In the genomic region with DNA sequence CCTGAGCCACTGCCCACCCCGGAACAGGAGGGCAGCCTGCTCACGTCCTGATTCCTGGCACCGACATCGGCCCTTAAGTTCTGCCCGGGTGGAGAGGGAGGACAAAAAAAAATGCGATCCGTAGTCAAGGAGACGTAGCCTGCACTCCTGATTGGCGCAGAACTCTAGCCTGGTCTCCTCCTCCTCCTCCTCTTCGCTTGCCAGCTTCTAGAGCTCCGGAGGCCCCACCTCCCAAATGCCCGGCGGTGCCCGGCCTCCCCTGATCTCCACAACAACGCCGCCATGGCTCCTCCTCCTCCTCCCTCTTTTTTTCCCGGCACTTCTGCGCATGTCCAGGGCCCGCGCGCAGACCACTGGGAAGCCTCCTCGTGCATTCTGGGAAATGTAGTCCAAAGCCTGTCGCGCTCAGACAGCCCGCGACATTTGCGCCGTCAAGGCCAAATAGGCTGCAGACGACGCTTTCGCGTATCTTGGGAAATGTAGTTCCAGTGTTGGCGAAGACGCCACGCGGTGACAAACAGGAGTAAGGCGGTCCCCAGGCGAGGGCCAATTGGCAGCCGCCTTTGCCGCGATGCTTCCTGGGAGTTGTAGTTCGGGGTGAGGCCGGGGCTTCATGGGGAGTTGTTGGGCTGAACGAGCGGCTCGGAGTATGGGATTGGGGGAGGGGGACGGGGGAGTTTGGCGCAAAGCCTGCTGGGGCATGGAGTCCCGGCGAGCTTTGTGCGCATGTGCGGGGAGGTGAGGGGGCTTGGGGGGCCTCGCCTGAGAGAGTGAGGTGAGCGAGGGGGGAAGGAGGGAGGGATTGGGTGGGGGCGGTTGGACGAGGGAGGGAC, we compare ENCODE assay signal across 8 cellular contexts. TPM values are rescaled to one million over a fixed set of nuclear protein-coding genes. Genes with fewer than 3 reads are reported as not detected.
DNase-seq lines count a peak whose midpoint lies in the region; ATAC-seq and TF ChIP-seq lines count a peak whose summit lies in the region.

Gene ZNF444 (plus strand): TSS at position 705 of the 833 bp plus-strand sequence. CDS start 5,625 bp downstream, outside the sequence.

- H3K4me1 ChIP-seq in left ventricle myocardium inferior = peaks cover 23% of the 10 kb centered on the region
- H3K4me1 ChIP-seq in urinary bladder (ENCODE audit: insufficient read depth) = no peaks in the 10 kb centered on the region

- peaks cover 2% of the 10 kb centered on the region for H3K36me3 Mint-ChIP-seq in progenitor cell of endocrine pancreas (ENCODE audit: insufficient read depth)

- H3K27me3 Mint-ChIP-seq in progenitor cell of endocrine pancreas = no peaks in the 10 kb centered on the region

- peak within 1 kb of the TSS; percentile 76 for H3K27ac ChIP-seq in angular gyrus (ENCODE audit: low read depth, low read length)
- peak within 1 kb of the TSS; percentile 91 for H3K27ac ChIP-seq in left ventricle myocardium inferior (replicated peaks)
- H3K27ac ChIP-seq in urinary bladder (ENCODE audit: low read depth) = peak within 1 kb of the TSS; percentile 87

- H3K9me3 Mint-ChIP-seq in progenitor cell of endocrine pancreas (ENCODE audit: low read depth) = no peaks in the 10 kb centered on the region

- TF ChIP-seq POLR2A in GM15510 (IDR thresholded peaks at IDR 0.05; ENCODE audit: borderline replicate concordance, extremely low read depth, insufficient read length) = peak; percentile 65

- intact Hi-C loops in left ventricle myocardium inferior (cut with micrococcal nuclease) = no loop called here

- peaks cover 40% of the 10 kb centered on the region for H3K4me1 Mint-ChIP-seq in progenitor cell of endocrine pancreas (ENCODE audit: low read depth)

- no peaks in the 10 kb centered on the region for H3K9me3 ChIP-seq in left ventricle myocardium inferior (replicated peaks)

- no peaks in the 10 kb centered on the region for H3K27me3 ChIP-seq in left ventricle myocardium inferior (ENCODE audit: low read depth)

- DNase-seq in NCI-H1694 treated with DMSO at 0.1 percent for 48 hours (lab: John Stamatoyannopoulos, UW) (peak; percentile 99), T-helper 2 cell (peak; percentile 94 to 100 (median 99)), left ventricle myocardium inferior (peak; percentile 98), progenitor cell of endocrine pancreas (ENCODE audit: low spot score, unreplicated experiment) (peak; percentile 98)

- WGBS in urinary bladder = under 1% methylated on average over 56 of the region's 56 CpGs

- H3K36me3 ChIP-seq in left ventricle myocardium inferior (no peaks in the 10 kb centered on the region), urinary bladder (ENCODE audit: insufficient read depth) (no peaks in the 10 kb centered on the region)

- peak within 1 kb of the TSS; percentile 83 for H3K4me3 Mint-ChIP-seq in progenitor cell of endocrine pancreas (ENCODE audit: low read depth)

- H3K4me3 ChIP-seq in left ventricle myocardium inferior (peak within 1 kb of the TSS; percentile 81), urinary bladder (ENCODE audit: low read depth, low read length) (peak within 1 kb of the TSS; percentile 55)

- H3K27ac Mint-ChIP-seq in progenitor cell of endocrine pancreas = peak within 1 kb of the TSS; percentile 99

- TF ChIP-seq CTCF in left ventricle myocardium inferior (IDR thresholded peaks at IDR 0.05; ENCODE audit: borderline replicate concordance) (no peak), progenitor cell of endocrine pancreas (IDR thresholded peaks at IDR 0.05; ENCODE audit: unreplicated experiment) (no peak)

- ATAC-seq in HG02885 (IDR thresholded peaks at IDR 0.05; ENCODE audit: poor library complexity, unreplicated experiment) = peak; percentile 93

RNA-seq across cellular contexts. Expression of gene ZNF444, which starts in this region (rescaled TPM):
- total RNA-seq in left ventricle myocardium inferior (19.2 TPM), progenitor cell of endocrine pancreas (132 and 135 TPM in 2 replicates), urinary bladder (11.7 TPM)
- 44.5 TPM for polyA plus RNA-seq in urinary bladder

Comparison
In these comparisons a context has a peak if more than half of its experiments do, and no peak if none do; other contexts are left out.
1. Peak in every context shown above with its lines: DNase-seq, ATAC-seq, H3K4me3 ChIP-seq and H3K27ac ChIP-seq.